ENCODE assay signal across 19 cellular contexts in the genomic region with DNA sequence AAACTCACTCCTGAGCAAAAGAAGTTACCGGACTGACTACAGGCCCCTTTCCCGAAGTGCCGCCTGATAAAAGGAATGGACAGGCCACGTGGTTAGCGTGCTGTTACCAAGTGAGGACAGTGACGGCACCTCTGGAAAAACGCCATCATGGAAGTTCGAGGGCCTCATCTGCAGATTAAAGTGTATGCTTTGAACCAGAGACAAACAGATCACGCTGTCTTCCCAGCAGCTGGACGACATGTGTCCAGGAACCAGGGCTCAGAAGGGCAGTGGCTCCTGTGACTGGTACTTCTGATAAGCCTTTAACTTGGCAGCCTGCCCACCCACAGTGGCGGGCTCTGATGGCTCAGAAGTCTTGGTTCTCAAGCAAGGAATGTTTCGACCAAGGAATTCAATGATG. TPM values are rescaled to one million over a fixed set of nuclear protein-coding genes. Genes with fewer than 3 reads are reported as not detected.
A peak's percentile ranks its signal among the peaks of the same experiment; 100 is the strongest.
DNase-seq lines count a peak whose midpoint lies in the region; ATAC-seq, FAIRE-seq and TF ChIP-seq lines count a peak whose summit lies in the region.
"Had no signal": no experiment of that assay in that cellular context is flagged by ENCODE, and none has a peak within 500 bp of the region (broad histone marks: within the 10 kb centered on the region; RNA-seq: fewer than 3 reads in every experiment).

No MANE protein-coding gene starts in this region.

- no peaks in the 10 kb centered on the region for H3K9me3 ChIP-seq in pancreas
- H3K9me3 ChIP-seq: sigmoid colon had no signal

- no peak overlapping the region for H3K27ac ChIP-seq in pancreas
- H3K27ac ChIP-seq: neural progenitor cell, sigmoid colon had no signal

- DNase-seq in CMK (ENCODE audit: low read depth), result peak; percentile 88
- peak; percentile 92 for DNase-seq in NCI-H2029 (lab: John Stamatoyannopoulos, UW)
- DNase-seq in astrocyte of the hippocampus (ENCODE audit: low read depth, low spot score), result peak; percentile 60
- DNase-seq in pancreas, result peak in 5 of 6 donors; percentile 30 to 78 (median 54)
- DNase-seq in kidney tubule cell (ENCODE audit: low spot score), result no peak
- DNase-seq in medulla oblongata (ENCODE audit: extremely low spot score), result no peak
- DNase-seq: activated CD4-positive, alpha-beta T cell treated with anti-CD3 and anti-CD28 coated beads, Interleukin-2, amount 50 U/mL, for 4 hours; cerebellar nuclear complex; COR-L47; mesenchymal stem cell; MV-4-11; NCI-H2171; sigmoid colon had no signal

- no peaks in the 10 kb centered on the region for H3K36me3 ChIP-seq in pancreas
- H3K36me3 ChIP-seq: neural progenitor cell, sigmoid colon had no signal

- no peak for FAIRE-seq in pancreas (lab: Jason Lieb, UNC)
- FAIRE-seq: frontal cortex had no signal

- no peak overlapping the region for H3K4me3 ChIP-seq in pancreas
- H3K4me3 ChIP-seq: neural progenitor cell, sigmoid colon had no signal

- ATAC-seq in pancreas (peak; percentile 48 to 84 (median 79)), GM18498 (IDR thresholded peaks at IDR 0.05; ENCODE audit: unreplicated experiment) (no peak), HG03378 (IDR thresholded peaks at IDR 0.05; ENCODE audit: unreplicated experiment) (no peak)
- ATAC-seq: Right ventricle myocardium inferior; stimulated activated effector memory CD8-positive, alpha-beta T cell treated with anti-CD3 and anti-CD28 coated beads, Interleukin-12 subunit alpha, Interleukin-12 subunit beta, amount 100 ng/mL, for 72 hours had no signal

- no peaks in the 10 kb centered on the region for H3K27me3 ChIP-seq in pancreas
- H3K27me3 ChIP-seq: neural progenitor cell had no signal

- H3K4me1 ChIP-seq in pancreas, result peaks cover 0 to 5% (median 0%) of the 10 kb centered on the region in 3 donors
- H3K4me1 ChIP-seq: neural progenitor cell, sigmoid colon had no signal

- no peak for TF ChIP-seq CTCF in pancreas (IDR thresholded peaks at IDR 0.05)

- 34 to 37% methylated on average over 12 of the region's 12 CpGs for WGBS in pancreas, 2 donors

- intact Hi-C loops in pancreas (cut with DNase I), result no loop called here

RNA-seq across cellular contexts. Expression of a gene that starts 14.5 kb away (rescaled TPM):
- total RNA-seq in pancreas, result 10 to 100 TPM in 1 of 6 donors, 1 to 10 TPM in 5; 6.0 to 12.5 (median 7.3) TPM
- 1 to 10 TPM; 4.8 to 9.8 TPM for polyA plus RNA-seq in pancreas

RNA-seq across cellular contexts. Expression of a gene that starts 18.6 kb away (rescaled TPM):
- 10 to 100 TPM; 25.7 to 41.0 (median 34.4) TPM for total RNA-seq in pancreas
- 10 to 100 TPM; 20.5 to 35.1 TPM for polyA plus RNA-seq in pancreas

RNA-seq across cellular contexts. Expression of a gene that starts 57.1 kb away (rescaled TPM):
- 10 to 100 TPM; 14.4 to 36.3 (median 17.2) TPM for total RNA-seq in pancreas
- 1 to 10 TPM; 8.8 to 9.0 TPM for polyA plus RNA-seq in pancreas

Comparison
In these comparisons a context has a peak if more than half of its experiments do, and no peak if none do; other contexts are left out.
1. DNase-seq: peak in CMK (single experiment), NCI-H2029 (single experiment), astrocyte of the hippocampus (single experiment) and pancreas (5 of 6); none in kidney tubule cell (single experiment) and medulla oblongata (single experiment).
2. ATAC-seq: peak in pancreas (4 of 4); none in GM18498 (single experiment) and HG03378 (single experiment).